In the genomic region with DNA sequence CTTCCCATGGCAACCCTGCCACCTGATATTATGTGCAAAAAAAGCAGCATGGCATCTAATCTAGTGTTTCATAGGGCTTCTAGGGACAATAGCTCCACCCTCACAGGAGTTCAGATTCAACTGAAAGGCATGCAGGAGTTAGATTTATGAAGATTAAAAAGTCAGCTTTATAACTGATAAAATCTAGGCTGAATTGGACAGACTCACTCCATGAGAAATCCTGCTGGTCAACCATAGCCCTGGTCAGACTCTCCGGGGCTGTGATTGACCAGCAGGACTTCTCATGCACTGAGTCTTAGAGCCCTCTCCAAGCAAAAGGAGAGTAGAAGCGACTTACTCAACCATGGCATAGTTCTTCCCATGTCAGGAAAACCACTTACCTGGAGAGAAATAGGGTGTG, we compare ENCODE assay signal across 25 cellular contexts.
"Had no signal": no experiment of that assay in that cellular context is flagged by ENCODE, and none has a peak within 500 bp of the region (broad histone marks: within the 10 kb centered on the region; RNA-seq: fewer than 3 reads in every experiment).

No MANE protein-coding gene starts in this region.

- H3K4me3 ChIP-seq: adrenal gland, coronary artery, dorsolateral prefrontal cortex, gastrocnemius medialis had no signal

- H3K27me3 ChIP-seq: adrenal gland, brain microvascular endothelial cell, dorsolateral prefrontal cortex, foreskin keratinocyte, gastrocnemius medialis had no signal

- ATAC-seq: activated CD4-positive, CD25-positive, alpha-beta regulatory T cell treated with anti-CD3 and anti-CD28 coated beads, Interleukin-2, amount 50 U/mL, for 24 hours; activated CD8-positive, alpha-beta T cell treated with anti-CD3 and anti-CD28 coated beads for 36 hours; activated naive CD8-positive, alpha-beta T cell treated with anti-CD3 and anti-CD28 coated beads, Interleukin-2, amount 50 U/mL, for 24 hours; activated T-cell treated with anti-CD3 and anti-CD28 coated beads, Interleukin-2, amount 50 U/mL, for 4 hours; esophagus mucosa; foreskin keratinocyte; gastrocnemius medialis; T-helper 17 cell had no signal

- H3K9me3 ChIP-seq: adrenal gland, gastrocnemius medialis had no signal

- H3K36me3 ChIP-seq: adrenal gland, brain microvascular endothelial cell, gastrocnemius medialis, WERI-Rb-1 had no signal

- DNase-seq: activated B cell treated with CpG ODN at 0.5 μM for 24 hours; activated CD4-positive, alpha-beta T cell treated with anti-CD3 and anti-CD28 coated beads for 48 hours; activated CD4-positive, alpha-beta T cell treated with anti-CD3 and anti-CD28 coated beads, Interleukin-2, amount 50 U/mL, for 1 hour; activated CD4-positive, alpha-beta T cell treated with anti-CD3 and anti-CD28 coated beads, Interleukin-2, amount 50 U/mL, for 48 hours; activated CD8-positive, alpha-beta memory T cell treated with anti-CD3 and anti-CD28 coated beads for 24 hours; activated CD8-positive, alpha-beta T cell treated with anti-CD3 and anti-CD28 coated beads for 36 hours; activated effector memory CD4-positive, alpha-beta T cell treated with anti-CD3 and anti-CD28 coated beads, Interleukin-2, amount 50 U/mL, for 16 hours; activated naive CD4-positive, alpha-beta T cell treated with anti-CD3 and anti-CD28 coated beads for 36 hours; activated naive CD8-positive, alpha-beta T cell treated with anti-CD3 and anti-CD28 coated beads for 36 hours; activated naive CD8-positive, alpha-beta T cell treated with anti-CD3 and anti-CD28 coated beads, Interleukin-2, amount 50 U/mL, for 24 hours; activated T-cell treated with anti-CD3 and anti-CD28 coated beads, Interleukin-2, amount 50 U/mL, for 4 hours; adrenal gland; brain microvascular endothelial cell; dorsolateral prefrontal cortex; effector memory CD4-positive, alpha-beta T cell; endodermal cell; foreskin keratinocyte; gastrocnemius medialis; T-helper 1 cell; T-helper 17 cell; T1000; WERI-Rb-1 had no signal

- H3K27ac ChIP-seq: adrenal gland, brain microvascular endothelial cell, coronary artery, dorsolateral prefrontal cortex, foreskin keratinocyte, gastrocnemius medialis, WERI-Rb-1 had no signal

- H3K4me1 ChIP-seq: adrenal gland, foreskin keratinocyte, gastrocnemius medialis had no signal
